In the genomic region with DNA sequence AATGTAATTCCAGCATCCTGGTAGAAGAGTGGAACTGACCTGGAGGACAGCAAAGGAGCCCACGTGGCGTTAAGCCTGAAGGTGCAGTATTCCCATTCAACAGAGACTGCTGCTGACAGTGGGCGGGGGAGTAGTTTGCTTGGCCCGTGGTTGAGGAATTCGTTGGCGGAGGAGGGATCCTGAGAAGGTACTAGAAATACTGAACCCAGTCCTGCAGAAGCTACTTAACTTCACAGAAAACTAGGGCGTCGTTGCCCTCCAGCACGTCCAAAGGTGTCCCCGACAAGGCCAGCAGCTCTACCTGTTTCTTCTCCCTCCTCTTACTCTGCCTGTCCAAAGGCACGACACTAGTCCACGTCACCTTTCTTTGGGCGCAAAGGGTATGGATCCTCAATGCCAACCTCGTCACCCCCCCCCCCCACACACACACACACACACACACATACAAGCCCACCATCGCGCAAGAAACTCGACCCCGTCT, we compare ENCODE assay signal across 8 cellular contexts. TPM values are rescaled to one million over a fixed set of nuclear protein-coding genes. Genes with fewer than 3 reads are reported as not detected.
DNase-seq lines count a peak whose midpoint lies in the region; ATAC-seq and TF ChIP-seq lines count a peak whose summit lies in the region.

No MANE protein-coding gene starts in this region.

- peak overlapping the region; percentile 82 for H3K4me2 ChIP-seq in neural progenitor cell

- no peaks in the 10 kb centered on the region for H3K27me3 ChIP-seq in AG04450 (ENCODE audit: control insufficient read depth, insufficient read depth, low read length)
- H3K27me3 ChIP-seq in HUES6 (ENCODE audit: control insufficient read depth, insufficient read depth, low read length), result no peaks in the 10 kb centered on the region
- no peaks in the 10 kb centered on the region for H3K27me3 ChIP-seq in neural progenitor cell

- peak overlapping the region; percentile 89 for H3K9ac ChIP-seq in HUES6 (ENCODE audit: low read length)
- no peak overlapping the region for H3K9ac ChIP-seq in neural progenitor cell

- CTCF ChIA-PET in AG04450 (lab: Charles Lee), result interaction anchor here (0.6 to 2.4 kb wide), 7 partner anchors 10 to 1536 kb away, joined by 3 to 16 read pairs (median 4); no protein-coding TSS in a partner anchor
- CTCF ChIA-PET in activated CD8-positive, alpha-beta T cell treated with anti-CD3 and anti-CD28 coated beads for 36 hours (lab: Charles Lee), result interaction anchor here (0.6 kb wide), 1 partner anchor 113 kb away, joined by 4 read pairs; no protein-coding TSS in a partner anchor

- no peak for DNase-seq in AG04450 (ENCODE audit: low read depth, low spot score)
- DNase-seq in activated CD8-positive, alpha-beta T cell treated with anti-CD3 and anti-CD28 coated beads for 36 hours, result no peak
- DNase-seq in fibroblast of villous mesenchyme (ENCODE audit: low read depth), result peak; percentile 43
- peak; percentile 43 for DNase-seq in neural progenitor cell (ENCODE audit: low spot score)
- no peak for DNase-seq in middle frontal gyrus (ENCODE audit: extremely low spot score, low spot score)

- H3K4me3 Mint-ChIP-seq in activated CD8-positive, alpha-beta T cell treated with anti-CD3 and anti-CD28 coated beads for 36 hours, result peak overlapping the region; percentile 93
- peak overlapping the region; percentile 79 for H3K4me3 Mint-ChIP-seq in neural progenitor cell

- H3K4me1 Mint-ChIP-seq in activated CD8-positive, alpha-beta T cell treated with anti-CD3 and anti-CD28 coated beads for 36 hours (ENCODE audit: low read depth), result peaks cover 63% of the 10 kb centered on the region
- peaks cover 3% of the 10 kb centered on the region for H3K4me1 Mint-ChIP-seq in neural progenitor cell

- peaks cover 25% of the 10 kb centered on the region for H3K79me2 ChIP-seq in neural progenitor cell (ENCODE audit: low read depth)

- H3K9me3 Mint-ChIP-seq in activated CD8-positive, alpha-beta T cell treated with anti-CD3 and anti-CD28 coated beads for 36 hours, result peaks cover 5% of the 10 kb centered on the region
- H3K9me3 Mint-ChIP-seq in neural progenitor cell, result peaks cover 4% of the 10 kb centered on the region

- TF ChIP-seq CTCF in AG04450 (IDR thresholded peaks at IDR 0.05; ENCODE audit: low read depth, low read length), result no peak
- TF ChIP-seq CTCF in activated CD8-positive, alpha-beta T cell treated with anti-CD3 and anti-CD28 coated beads for 36 hours (IDR thresholded peaks at IDR 0.05), result no peak
- TF ChIP-seq CTCF in fibroblast of villous mesenchyme (IDR thresholded peaks at IDR 0.05; ENCODE audit: insufficient read depth, low read depth, low read length), result no peak
- no peak for TF ChIP-seq CTCF in neural progenitor cell (IDR thresholded peaks at IDR 0.05)

- no peaks in the 10 kb centered on the region for H4K20me1 ChIP-seq in neural progenitor cell (ENCODE audit: low read depth)

- H3K27ac Mint-ChIP-seq in activated CD8-positive, alpha-beta T cell treated with anti-CD3 and anti-CD28 coated beads for 36 hours, result peak overlapping the region; percentile 98
- no peak overlapping the region for H3K27ac Mint-ChIP-seq in neural progenitor cell

- H3K27ac ChIP-seq in AG04450 (ENCODE audit: low read depth, low read length), result peak overlapping the region; percentile 33
- H3K27ac ChIP-seq in HUES6 (ENCODE audit: low read depth, low read length), result no peak overlapping the region
- H3K27ac ChIP-seq in neural progenitor cell, result no peak overlapping the region

- no peaks in the 10 kb centered on the region for H3K27me3 Mint-ChIP-seq in activated CD8-positive, alpha-beta T cell treated with anti-CD3 and anti-CD28 coated beads for 36 hours
- H3K27me3 Mint-ChIP-seq in neural progenitor cell (ENCODE audit: insufficient read depth, low read depth), result peaks cover 2% of the 10 kb centered on the region

- peak overlapping the region; percentile 72 for H2AFZ ChIP-seq in neural progenitor cell (replicated peaks)

- peaks cover 13% of the 10 kb centered on the region for H3F3A ChIP-seq in neural progenitor cell (ENCODE audit: low read depth)

- peaks cover 52% of the 10 kb centered on the region for H3K36me3 Mint-ChIP-seq in activated CD8-positive, alpha-beta T cell treated with anti-CD3 and anti-CD28 coated beads for 36 hours (ENCODE audit: low read depth)
- no peaks in the 10 kb centered on the region for H3K36me3 Mint-ChIP-seq in neural progenitor cell

- H3K4me3 ChIP-seq in AG04450 (ENCODE audit: low read depth, low read length) (peak overlapping the region; percentile 88), HUES6 (ENCODE audit: low read depth, low read length) (peak overlapping the region; percentile 93), fibroblast of villous mesenchyme (ENCODE audit: low read depth, low read length) (peak overlapping the region; percentile 87), neural progenitor cell (peak overlapping the region; percentile 69)

- intact Hi-C loops in activated CD8-positive, alpha-beta T cell treated with anti-CD3 and anti-CD28 coated beads for 36 hours (cut with micrococcal nuclease), result loop anchor here (5.0 kb wide), 1 partner anchor 49 kb away; the partner anchor contains the start of gene TWF1

- no peaks in the 10 kb centered on the region for H3K9me3 ChIP-seq in AG04450 (ENCODE audit: control insufficient read depth, insufficient read depth, low read length)
- H3K9me3 ChIP-seq in HUES6 (ENCODE audit: control insufficient read depth, insufficient read depth, low read depth, low read length), result no peaks in the 10 kb centered on the region
- no peaks in the 10 kb centered on the region for H3K9me3 ChIP-seq in neural progenitor cell (ENCODE audit: low read depth)

- ATAC-seq in GM18867 (IDR thresholded peaks at IDR 0.05; ENCODE audit: unreplicated experiment) (peak; percentile 2), GM18870 (IDR thresholded peaks at IDR 0.05; ENCODE audit: unreplicated experiment) (no peak)
- peak; percentile 8 for ATAC-seq in activated CD8-positive, alpha-beta T cell treated with anti-CD3 and anti-CD28 coated beads for 36 hours

- H3K4me1 ChIP-seq in HUES6 (ENCODE audit: control insufficient read depth, insufficient read depth, low read length) (peaks cover 32% of the 10 kb centered on the region), neural progenitor cell (peaks cover 18% of the 10 kb centered on the region)

- POLR2A ChIA-PET in AG04450 (lab: Yijun Ruan, JAX), result interaction anchor here (0.7 to 1.2 kb wide), 2 partner anchors 16 to 47 kb away, joined by 3 to 7 read pairs; no protein-coding TSS in a partner anchor
- POLR2A ChIA-PET in activated CD8-positive, alpha-beta T cell treated with anti-CD3 and anti-CD28 coated beads for 36 hours (lab: Charles Lee), result interaction anchor here (0.9 to 1.9 kb wide), 7 partner anchors 9 to 75 kb away, joined by 3 to 10 read pairs (median 4); partner anchors contain the start of gene TWF1

- 0 out of 2 replicates have a peak, but pooled peaks cover 10% of the 10 kb centered on the region for H3K36me3 ChIP-seq in HUES6 (ENCODE audit: control insufficient read depth, insufficient read depth, low read length)
- peaks cover 12% of the 10 kb centered on the region for H3K36me3 ChIP-seq in neural progenitor cell

RNA-seq across cellular contexts. Expression of gene PUS7L, which starts 0.3 kb away (rescaled TPM):
- polyA plus RNA-seq in AG04450 (2011; rRNA removed), result 9.1 and 15.2 TPM in 2 replicates
- 15.0 and 23.5 TPM in 2 replicates for polyA minus RNA-seq in AG04450 (2011; rRNA and poly(A)+ RNA removed)
- 10 to 100 TPM; 16.7 to 18.7 TPM for total RNA-seq in activated CD8-positive, alpha-beta T cell treated with anti-CD3 and anti-CD28 coated beads for 36 hours
- total RNA-seq in fibroblast of villous mesenchyme, result 22.2 and 30.2 TPM in 2 replicates
- total RNA-seq in neural progenitor cell (ENCODE audit: low replicate concordance), result 23.4 and 42.6 TPM in 2 replicates

RNA-seq across cellular contexts. Expression of gene IRAK4, which starts 0.5 kb away (rescaled TPM):
- 20.6 and 29.4 TPM in 2 replicates for polyA plus RNA-seq in AG04450 (2011; rRNA removed)
- 9.1 and 18.2 TPM in 2 replicates for polyA minus RNA-seq in AG04450 (2011; rRNA and poly(A)+ RNA removed)
- total RNA-seq in activated CD8-positive, alpha-beta T cell treated with anti-CD3 and anti-CD28 coated beads for 36 hours, result 10 to 100 TPM; 24.0 TPM
- 16.1 and 20.3 TPM in 2 replicates for total RNA-seq in fibroblast of villous mesenchyme
- 9.9 and 23.6 TPM in 2 replicates for total RNA-seq in neural progenitor cell (ENCODE audit: low replicate concordance)

RNA-seq across cellular contexts. Expression of gene TWF1, which starts 47.8 kb away (rescaled TPM):
- 101 and 147 TPM in 2 replicates for polyA plus RNA-seq in AG04450 (2011; rRNA removed)
- 36.7 and 88.3 TPM in 2 replicates for polyA minus RNA-seq in AG04450 (2011; rRNA and poly(A)+ RNA removed)
- total RNA-seq in activated CD8-positive, alpha-beta T cell treated with anti-CD3 and anti-CD28 coated beads for 36 hours, result 10 to 100 TPM; 17.0 to 18.9 TPM
- 159 and 224 TPM in 2 replicates for total RNA-seq in fibroblast of villous mesenchyme
- total RNA-seq in neural progenitor cell (ENCODE audit: low replicate concordance), result 44.6 and 69.2 TPM in 2 replicates

Comparison
In these comparisons a context has a peak if more than half of its experiments do, and no peak if none do; other contexts are left out.
1. DNase-seq: peak in fibroblast of villous mesenchyme (single experiment) and neural progenitor cell (single experiment); none in AG04450 (single experiment), activated CD8-positive, alpha-beta T cell treated with anti-CD3 and anti-CD28 coated beads for 36 hours (single experiment) and middle frontal gyrus (single experiment).
2. Peak in every context shown above with its lines, with median percentiles within 50 percentile points of each other: H3K4me3 ChIP-seq.